Comparison of ENCODE assay signal across 1 cellular context in genomic region chr6:13101985-13102384, GRCh38.
TF ChIP-seq lines count a peak whose summit lies in the region.

No MANE protein-coding gene starts in this region.

TF ChIP-seq in liver, 16 proteins besides CTCF, POLR2A, EP300 and RAD21 (continued from another document):
- TF ChIP-seq REST (IDR thresholded peaks at IDR 0.05) (no peak), YY1 (IDR thresholded peaks at IDR 0.05) (no peak), RXRA (IDR thresholded peaks at IDR 0.05) (peak; percentile 47 to 60), NR2F2 (IDR thresholded peaks at IDR 0.05) (no peak), FOXA1 (IDR thresholded peaks at IDR 0.05) (no peak), FOXA2 (IDR thresholded peaks at IDR 0.05) (no peak)
- TF ChIP-seq, protein P1, sequence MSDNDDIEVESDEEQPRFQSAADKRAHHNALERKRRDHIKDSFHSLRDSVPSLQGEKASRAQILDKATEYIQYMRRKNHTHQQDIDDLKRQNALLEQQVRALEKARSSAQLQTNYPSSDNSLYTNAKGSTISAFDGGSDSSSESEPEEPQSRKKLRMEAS (IDR thresholded peaks at IDR 0.05): no peak
TF ChIP-seq in liver: peak in this region for 3.
